ENCODE assay signal across 27 cellular contexts in the genomic region with DNA sequence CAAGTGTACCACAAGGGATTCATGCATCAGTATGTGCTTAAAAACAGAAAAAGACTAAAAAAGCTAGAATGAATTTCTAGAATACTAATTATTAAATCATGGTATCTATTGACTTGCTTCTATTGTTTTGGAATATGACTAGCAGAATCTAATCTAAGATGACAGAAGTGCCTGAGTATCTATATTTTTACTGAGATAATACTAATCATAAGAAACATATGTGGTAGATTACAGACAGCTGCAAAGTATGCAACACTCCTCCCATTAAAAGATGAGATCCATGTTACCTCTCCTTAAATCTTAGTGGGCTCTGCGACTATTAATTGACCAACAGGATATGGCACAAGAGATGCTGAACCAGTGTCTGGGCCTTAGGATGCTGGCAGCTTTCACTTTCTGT.
"Had no signal": no experiment of that assay in that cellular context is flagged by ENCODE, and none has a peak within 500 bp of the region (broad histone marks: within the 10 kb centered on the region; RNA-seq: fewer than 3 reads in every experiment).

No MANE protein-coding gene starts in this region.

- H3K9me3 ChIP-seq: stomach, suprapubic skin, testis, thoracic aorta, thyroid gland, tibial artery, tibial nerve, transverse colon, upper lobe of left lung, upper lobe of right lung, uterus, vagina had no signal

- H3K27me3 ChIP-seq: stomach, suprapubic skin, testis, thyroid gland, tibial artery, tibial nerve, transverse colon, upper lobe of left lung, upper lobe of right lung, uterus, vagina had no signal

- H3K36me3 ChIP-seq: stomach, suprapubic skin, thoracic aorta, thyroid gland, tibial artery, tibial nerve, transverse colon, upper lobe of left lung, upper lobe of right lung, uterus, vagina had no signal

- H3K27ac ChIP-seq: stomach, suprapubic skin, testis, thoracic aorta, thyroid gland, tibial artery, tibial nerve, transverse colon, upper lobe of left lung, upper lobe of right lung, uterus, vagina had no signal

- FAIRE-seq: urothelium cell line had no signal

- ATAC-seq: stimulated activated effector memory CD8-positive, alpha-beta T cell treated with anti-CD3 and anti-CD28 coated beads, Interleukin-12 subunit alpha, Interleukin-12 subunit beta, amount 100 ng/mL, for 72 hours; stimulated activated memory B cell treated with anti-CD40 and anti-IgM and Interleukin-4, amounts not matched to agents 10 μg/mL and 1 μg/mL and 100 μg/mL, for 72 hours; stimulated activated naive B cell treated with anti-CD40 and anti-IgM and Interleukin-4, amounts not matched to agents 10 μg/mL and 1 μg/mL and 100 μg/mL, for 72 hours; stimulated activated naive CD8-positive, alpha-beta T cell treated with anti-CD3 and anti-CD28 coated beads, Interleukin-15, amount 100 ng/mL, for 72 hours; stimulated activated naive CD8-positive, alpha-beta T cell treated with anti-CD3 and anti-CD28 coated beads, Interleukin-15, Interleukin-2, amounts not matched to agents 100 U/mL and 50 U/mL, for 24 hours; upper lobe of right lung had no signal

- DNase-seq: stimulated activated CD4-positive, alpha-beta T cell treated with anti-CD3 and anti-CD28 coated beads, Interleukin-2, amount 100 ng/mL, for 48 hours; stimulated activated CD4-positive, alpha-beta T cell treated with anti-CD3 and anti-CD28 coated beads, Interleukin-4, amount 100 ng/mL, for 1 hour; stimulated activated CD4-positive, alpha-beta T cell treated with anti-CD3 and anti-CD28 coated beads, Interleukin-4, amount 100 ng/mL, for 24 hours; stimulated activated CD4-positive, alpha-beta T cell treated with anti-CD3 and anti-CD28 coated beads, Interleukin-4, amount 100 ng/mL, for 4 hours; stimulated activated CD8-positive, alpha-beta memory T cell treated with anti-CD3 and anti-CD28 coated beads, Interleukin-4, amount 100 ng/mL, for 48 hours; stimulated activated naive B cell treated with anti-CD40 and anti-IgM and Interleukin-4, amounts not matched to agents 10 μg/mL and 1 μg/mL and 100 μg/mL, for 72 hours; stimulated activated naive CD4-positive, alpha-beta T cell; stimulated activated naive CD4-positive, alpha-beta T cell treated with Interleukin-2 at 50 U/mL for 16 hours; stimulated activated naive CD8-positive, alpha-beta T cell treated with anti-CD3 and anti-CD28 coated beads, Interleukin-15, amount 100 ng/mL, for 72 hours; stimulated activated naive CD8-positive, alpha-beta T cell treated with anti-CD3 and anti-CD28 coated beads, Interleukin-15, Interleukin-2, amounts not matched to agents 100 U/mL and 50 U/mL, for 24 hours; stomach; substantia nigra; testis; thyroid gland; tibial artery; transverse colon; trophoblast cell; upper lobe of left lung; upper lobe of right lung; uterus had no signal

- H3K4me1 ChIP-seq: stomach, suprapubic skin, testis, thyroid gland, transverse colon, upper lobe of left lung, upper lobe of right lung, uterus had no signal

- H3K4me3 ChIP-seq: stomach, suprapubic skin, testis, thoracic aorta, thyroid gland, tibial artery, tibial nerve, transverse colon, upper lobe of left lung, upper lobe of right lung, uterus, vagina had no signal
